ENCODE assay signal across 8 cellular contexts in genomic region chr13:71320452-71320851, GRCh38.
DNase-seq lines count a peak whose midpoint lies in the region; ATAC-seq and TF ChIP-seq lines count a peak whose summit lies in the region.

No MANE protein-coding gene starts in this region.

- no peaks in the 10 kb centered on the region for H3K9me3 ChIP-seq in SU-DHL-6 (ENCODE audit: insufficient read depth, low read length)
- no peaks in the 10 kb centered on the region for H3K9me3 ChIP-seq in left lung

- no peaks in the 10 kb centered on the region for H3K27me3 Mint-ChIP-seq in stimulated activated memory B cell treated with anti-CD40 and anti-IgM and Interleukin-4, amounts not matched to agents 10 μg/mL and 1 μg/mL and 100 μg/mL, for 72 hours

- intact Hi-C loops in left lung (cut with DNase I) = no loop called here

- H3K4me2 ChIP-seq in SU-DHL-6 (ENCODE audit: low read depth, low read length, poor library complexity, severe bottlenecking) = no peak overlapping the region

- no peaks in the 10 kb centered on the region for H3K79me2 ChIP-seq in SU-DHL-6 (ENCODE audit: insufficient read depth, low read length)

- H3K9ac ChIP-seq in SU-DHL-6 (ENCODE audit: low read length) = no peak overlapping the region

- H3K36me3 ChIP-seq in SU-DHL-6 (ENCODE audit: low read length) = no peaks in the 10 kb centered on the region
- H3K36me3 ChIP-seq in left lung = no peaks in the 10 kb centered on the region

- peak in 1 of 2 experiments; percentile 51 for DNase-seq in HL-60 (ENCODE audit: low read depth in 1 of 2, low spot score in 1 of 2)
- no peak for DNase-seq in left lung

- H3K27ac ChIP-seq in HL-60 (replicated peaks) (no peak overlapping the region), SU-DHL-6 (ENCODE audit: low read depth, low read length) (no peak overlapping the region), left lung (no peak overlapping the region)

- no peak overlapping the region for H3K27ac Mint-ChIP-seq in stimulated activated memory B cell treated with anti-CD40 and anti-IgM and Interleukin-4, amounts not matched to agents 10 μg/mL and 1 μg/mL and 100 μg/mL, for 72 hours

- H2AFZ ChIP-seq in SU-DHL-6 (ENCODE audit: low read depth, low read length, severe bottlenecking) = no peak overlapping the region

- H3K9me2 ChIP-seq in SU-DHL-6 (replicated peaks; ENCODE audit: insufficient read depth, low read length) = no peaks in the 10 kb centered on the region

- no peaks in the 10 kb centered on the region for H4K20me1 ChIP-seq in SU-DHL-6 (ENCODE audit: low read depth, low read length)

- no peak overlapping the region for H3K4me3 Mint-ChIP-seq in stimulated activated memory B cell treated with anti-CD40 and anti-IgM and Interleukin-4, amounts not matched to agents 10 μg/mL and 1 μg/mL and 100 μg/mL, for 72 hours

- no peaks in the 10 kb centered on the region for H3K4me1 Mint-ChIP-seq in stimulated activated memory B cell treated with anti-CD40 and anti-IgM and Interleukin-4, amounts not matched to agents 10 μg/mL and 1 μg/mL and 100 μg/mL, for 72 hours

- TF ChIP-seq CTCF in GM12873 (IDR thresholded peaks at IDR 0.05; ENCODE audit: insufficient read depth, low read depth, low read length, missing control alignments) (peak; percentile 56), HL-60 (IDR thresholded peaks at IDR 0.05; ENCODE audit: insufficient read depth, low read length) (peak; percentile 46), SU-DHL-6 (IDR thresholded peaks at IDR 0.05; ENCODE audit: insufficient read depth, low read length, poor library complexity, severe bottlenecking) (peak; percentile 44), left lung (IDR thresholded peaks at IDR 0.05) (no peak)

- H3K27me3 ChIP-seq in HL-60 (ENCODE audit: insufficient read depth, poor library complexity, severe bottlenecking) (peaks cover 3% of the 10 kb centered on the region), SU-DHL-6 (ENCODE audit: low read length) (no peaks in the 10 kb centered on the region), left lung (no peaks in the 10 kb centered on the region)

- no peaks in the 10 kb centered on the region for H3K4me1 ChIP-seq in left lung

- H3F3A ChIP-seq in SU-DHL-6 (ENCODE audit: insufficient read depth) = no peaks in the 10 kb centered on the region

- H3K36me3 Mint-ChIP-seq in stimulated activated memory B cell treated with anti-CD40 and anti-IgM and Interleukin-4, amounts not matched to agents 10 μg/mL and 1 μg/mL and 100 μg/mL, for 72 hours = no peaks in the 10 kb centered on the region

- peak; percentile 27 for ATAC-seq in left lung
- no peak for ATAC-seq in stimulated activated memory B cell treated with anti-CD40 and anti-IgM and Interleukin-4, amounts not matched to agents 10 μg/mL and 1 μg/mL and 100 μg/mL, for 72 hours
- no peak for ATAC-seq in GM21737 (IDR thresholded peaks at IDR 0.05; ENCODE audit: unreplicated experiment)
- ATAC-seq in HG03378 (IDR thresholded peaks at IDR 0.05; ENCODE audit: unreplicated experiment) = no peak
- ATAC-seq in GM21825 (IDR thresholded peaks at IDR 0.05; ENCODE audit: unreplicated experiment) = no peak

- H3K4me3 ChIP-seq in HL-60 (replicated peaks; ENCODE audit: insufficient read depth, low read length) (no peak overlapping the region), SU-DHL-6 (ENCODE audit: insufficient read depth, low read length, poor library complexity, severe bottlenecking) (no peak overlapping the region), left lung (no peak overlapping the region)

- peaks cover 10% of the 10 kb centered on the region for H3K9me3 Mint-ChIP-seq in stimulated activated memory B cell treated with anti-CD40 and anti-IgM and Interleukin-4, amounts not matched to agents 10 μg/mL and 1 μg/mL and 100 μg/mL, for 72 hours

Comparison
In these comparisons a context has a peak if more than half of its experiments do, and no peak if none do; other contexts are left out.
1. CTCF ChIP-seq: peak in GM12873 (single experiment), HL-60 (single experiment) and SU-DHL-6 (single experiment); none in left lung (0 of 2).